ENCODE assay signal across 1 cellular context in the genomic region with DNA sequence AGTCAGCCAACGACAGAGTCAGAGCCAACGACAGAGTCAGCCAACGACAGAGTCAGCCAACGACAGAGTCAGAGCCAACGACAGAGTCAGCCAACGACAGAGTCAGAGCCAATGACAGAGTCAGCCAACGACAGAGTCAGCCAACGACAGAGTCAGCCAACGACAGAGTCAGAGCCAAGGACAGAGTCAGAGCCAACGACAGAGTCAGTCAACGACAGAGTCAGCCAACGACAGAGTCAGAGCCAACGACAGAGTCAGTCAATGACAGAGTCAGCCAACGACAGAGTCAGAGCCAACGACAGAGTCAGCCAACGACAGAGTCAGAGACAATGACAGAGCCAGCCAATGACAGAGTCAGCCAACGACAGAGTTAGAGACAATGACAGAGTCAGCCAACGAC. TPM values are rescaled to one million over a fixed set of nuclear protein-coding genes. Genes with fewer than 3 reads are reported as not detected.
"Had no signal": no experiment of that assay in that cellular context is flagged by ENCODE, and none has a peak within 500 bp of the region (broad histone marks: within the 10 kb centered on the region; RNA-seq: fewer than 3 reads in every experiment).

No MANE protein-coding gene starts in this region.

RNA-seq across cellular contexts. Expression of a gene that starts 32.8 kb away (rescaled TPM):
- total RNA-seq: activated CD8-positive, alpha-beta T cell treated with anti-CD3 and anti-CD28 coated beads, Interleukin-2, amount 10 ng/mL, durations not matched to agents 7 days and 5 days had no signal
